Comparison of ENCODE assay signal across 15 cellular contexts in the genomic region with DNA sequence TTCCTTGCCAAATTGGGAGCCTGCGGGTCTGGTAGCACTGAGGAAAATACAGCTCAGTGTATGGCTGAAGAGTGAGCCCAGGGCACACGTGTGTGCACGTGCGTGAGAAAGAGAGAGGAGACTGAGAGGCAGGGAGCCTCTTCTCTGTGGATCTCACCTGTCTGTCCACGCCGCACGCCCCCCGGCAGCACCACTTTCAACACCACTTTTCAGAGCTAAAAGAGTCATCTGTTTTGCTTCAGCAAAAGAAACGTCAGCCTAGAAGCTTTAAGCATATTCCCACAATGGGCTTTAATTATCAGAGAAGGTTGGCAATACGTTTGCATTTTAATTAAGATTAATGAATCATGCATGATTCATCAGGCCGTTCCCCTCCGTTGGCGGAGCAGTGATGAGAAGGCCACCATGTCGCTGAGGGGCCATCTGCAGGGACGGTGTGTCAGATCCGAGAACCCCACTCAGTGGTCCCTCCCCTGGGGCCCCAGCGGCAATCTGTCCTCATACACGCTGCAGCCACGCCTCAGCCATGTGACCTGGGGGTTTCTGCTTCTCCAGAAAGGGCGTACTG. TPM values are rescaled to one million over a fixed set of nuclear protein-coding genes. Genes with fewer than 3 reads are reported as not detected.
A peak's percentile ranks its signal among the peaks of the same experiment; 100 is the strongest.
DNase-seq lines count a peak whose midpoint lies in the region; ATAC-seq, FAIRE-seq and TF ChIP-seq lines count a peak whose summit lies in the region.
"Had no signal": no experiment of that assay in that cellular context is flagged by ENCODE, and none has a peak within 500 bp of the region (broad histone marks: within the 10 kb centered on the region; RNA-seq: fewer than 3 reads in every experiment).

No MANE protein-coding gene starts in this region.

- ATAC-seq in GM18858 (IDR thresholded peaks at IDR 0.05; ENCODE audit: unreplicated experiment) = no peak
- ATAC-seq in GM18907 (IDR thresholded peaks at IDR 0.05; ENCODE audit: unreplicated experiment) = no peak
- no peak for ATAC-seq in HG03439 (IDR thresholded peaks at IDR 0.05; ENCODE audit: unreplicated experiment)
- ATAC-seq: activated CD8-positive, alpha-beta memory T cell treated with anti-CD3 and anti-CD28 coated beads, Interleukin-2, amount 10 ng/mL, durations not matched to agents 7 days and 5 days had no signal

- FAIRE-seq in bronchial epithelial cell (lab: Jason Lieb, UNC) = no peak
- FAIRE-seq: frontal cortex, RCC 7860 had no signal

- no peak overlapping the region for H3K4me3 ChIP-seq in bronchial epithelial cell (ENCODE audit: low read depth, low read length)
- H3K4me3 ChIP-seq: colonic mucosa, right atrium auricular region had no signal

- peaks cover 57% of the 10 kb centered on the region for H3K4me1 Mint-ChIP-seq in nephron
- H3K4me1 Mint-ChIP-seq: activated naive CD4-positive, alpha-beta T cell treated with anti-CD3 and anti-CD28 coated beads, Interleukin-2, amount 10 ng/mL, durations not matched to agents 7 days and 5 days had no signal

- no peaks in the 10 kb centered on the region for H3K27me3 ChIP-seq in bronchial epithelial cell (ENCODE audit: control insufficient read depth, insufficient read depth, low read length)
- H3K27me3 ChIP-seq: colonic mucosa, right atrium auricular region had no signal

- peaks cover 28% of the 10 kb centered on the region for H3K27me3 Mint-ChIP-seq in nephron (ENCODE audit: low read depth)

- TF ChIP-seq CTCF in bronchial epithelial cell (IDR thresholded peaks at IDR 0.05; ENCODE audit: insufficient read depth, low read length, severe bottlenecking) (no peak), nephron (IDR thresholded peaks at IDR 0.05; ENCODE audit: unreplicated experiment in 3 of 3) (no peak)

- peak overlapping the region in 2 of 3 experiments; percentile 54 to 78 for H3K27ac Mint-ChIP-seq in nephron
- H3K27ac Mint-ChIP-seq: activated CD8-positive, alpha-beta memory T cell treated with anti-CD3 and anti-CD28 coated beads, Interleukin-2, amount 10 ng/mL, durations not matched to agents 7 days and 5 days; activated naive CD4-positive, alpha-beta T cell treated with anti-CD3 and anti-CD28 coated beads, Interleukin-2, amount 10 ng/mL, durations not matched to agents 7 days and 5 days had no signal

- peak overlapping the region in 1 of 3 experiments; percentile 48 for H3K4me3 Mint-ChIP-seq in nephron
- H3K4me3 Mint-ChIP-seq: activated CD8-positive, alpha-beta memory T cell treated with anti-CD3 and anti-CD28 coated beads, Interleukin-2, amount 10 ng/mL, durations not matched to agents 7 days and 5 days; activated naive CD4-positive, alpha-beta T cell treated with anti-CD3 and anti-CD28 coated beads, Interleukin-2, amount 10 ng/mL, durations not matched to agents 7 days and 5 days; CD8-positive, alpha-beta memory T cell; immature natural killer cell had no signal

- H3K9me3 Mint-ChIP-seq in nephron = no peaks in the 10 kb centered on the region
- H3K9me3 Mint-ChIP-seq: CD8-positive, alpha-beta memory T cell; immature natural killer cell had no signal

- no peaks in the 10 kb centered on the region for H3K36me3 ChIP-seq in bronchial epithelial cell (ENCODE audit: control insufficient read depth, insufficient read depth, low read length)
- H3K36me3 ChIP-seq: colonic mucosa, right atrium auricular region had no signal

- H3K36me3 Mint-ChIP-seq in nephron (ENCODE audit: low read depth) = no peaks in the 10 kb centered on the region
- H3K36me3 Mint-ChIP-seq: activated CD8-positive, alpha-beta memory T cell treated with anti-CD3 and anti-CD28 coated beads, Interleukin-2, amount 10 ng/mL, durations not matched to agents 7 days and 5 days; activated naive CD4-positive, alpha-beta T cell treated with anti-CD3 and anti-CD28 coated beads, Interleukin-2, amount 10 ng/mL, durations not matched to agents 7 days and 5 days; CD8-positive, alpha-beta memory T cell; immature natural killer cell had no signal

- peak; percentile 59 for DNase-seq in COLO829 (ENCODE audit: low spot score)
- peak; percentile 67 for DNase-seq in NCI-H1694 treated with DMSO at 0.1 percent for 48 hours (lab: John Stamatoyannopoulos, UW)
- peak; percentile 42 for DNase-seq in bronchial epithelial cell (ENCODE audit: low read depth)
- DNase-seq: activated CD8-positive, alpha-beta memory T cell treated with anti-CD3 and anti-CD28 coated beads, Interleukin-2, amount 10 ng/mL, durations not matched to agents 7 days and 5 days; activated naive CD4-positive, alpha-beta T cell treated with anti-CD3 and anti-CD28 coated beads, Interleukin-2, amount 10 ng/mL, durations not matched to agents 7 days and 5 days; CD8-positive, alpha-beta memory T cell; colonic mucosa; immature natural killer cell had no signal

RNA-seq across cellular contexts. Expression of a gene that starts 56.8 kb away (rescaled TPM):
- 33.2 and 46.9 TPM in 2 replicates for total RNA-seq in bronchial epithelial cell
